Comparison of ENCODE assay signal across 27 cellular contexts in genomic region chr20:15061061-15061430, GRCh38.
"Had no signal": no experiment of that assay in that cellular context is flagged by ENCODE, and none has a peak within 500 bp of the region (broad histone marks: within the 10 kb centered on the region; RNA-seq: fewer than 3 reads in every experiment).

No MANE protein-coding gene starts in this region.

- H3K9me3 Mint-ChIP-seq: stimulated activated naive B cell treated with anti-CD40 and anti-IgM and Interleukin-4, amounts not matched to agents 10 μg/mL and 1 μg/mL and 100 μg/mL, for 72 hours had no signal

- H3K27ac ChIP-seq: cardiac muscle cell, coronary artery, dorsolateral prefrontal cortex, heart right ventricle, left lung, lower lobe of right lung, neutrophil, sigmoid colon, stomach, tibial artery had no signal

- H3K4me3 ChIP-seq: cardiac muscle cell, coronary artery, dorsolateral prefrontal cortex, heart right ventricle, left lung, lower lobe of right lung, mucosa of descending colon, sigmoid colon, stomach, tibial artery had no signal

- DNase-seq: activated CD4-positive, alpha-beta T cell treated with anti-CD3 and anti-CD28 coated beads for 4 hours; activated CD4-positive, alpha-beta T cell treated with anti-CD3 and anti-CD28 coated beads, Interleukin-2, amount 50 U/mL, for 48 hours; activated CD4-positive, CD25-positive, alpha-beta regulatory T cell; activated CD8-positive, alpha-beta memory T cell treated with anti-CD3 and anti-CD28 coated beads for 24 hours; activated effector memory CD4-positive, alpha-beta T cell treated with Interleukin-2 at 50 U/mL for 16 hours; activated naive CD4-positive, alpha-beta T cell treated with Interleukin-2 at 50 U/mL for 16 hours; anterior cingulate cortex; dorsolateral prefrontal cortex; effector memory CD4-positive, alpha-beta T cell; foreskin melanocyte; heart right ventricle; left lung; lower lobe of right lung; mesendoderm; mucosa of descending colon; retina; sigmoid colon; stimulated activated CD4-positive, alpha-beta T cell treated with anti-CD3 and anti-CD28 coated beads, Interleukin-15, amount 100 ng/mL, for 24 hours; stimulated activated CD4-positive, alpha-beta T cell treated with anti-CD3 and anti-CD28 coated beads, Interleukin-2, amount 100 ng/mL, for 24 hours; stimulated activated naive B cell treated with anti-CD40 and anti-IgM and Interleukin-4, amounts not matched to agents 10 μg/mL and 1 μg/mL and 100 μg/mL, for 72 hours; stomach; tibial artery had no signal

- H3K27ac Mint-ChIP-seq: activated naive CD8-positive, alpha-beta T cell; natural killer cell treated with Interleukin-12 subunit alpha and Interleukin-12 subunit beta and Interleukin-15 and Interleukin-18, amount 100 ng/mL, for 72 hours; stimulated activated naive B cell treated with anti-CD40 and anti-IgM and Interleukin-4, amounts not matched to agents 10 μg/mL and 1 μg/mL and 100 μg/mL, for 72 hours had no signal

- H3K36me3 Mint-ChIP-seq: activated naive CD8-positive, alpha-beta T cell; natural killer cell treated with Interleukin-12 subunit alpha and Interleukin-12 subunit beta and Interleukin-15 and Interleukin-18, amount 100 ng/mL, for 72 hours; stimulated activated naive B cell treated with anti-CD40 and anti-IgM and Interleukin-4, amounts not matched to agents 10 μg/mL and 1 μg/mL and 100 μg/mL, for 72 hours had no signal

- H3K4me3 Mint-ChIP-seq: activated naive CD8-positive, alpha-beta T cell; natural killer cell treated with Interleukin-12 subunit alpha and Interleukin-12 subunit beta and Interleukin-15 and Interleukin-18, amount 100 ng/mL, for 72 hours; stimulated activated naive B cell treated with anti-CD40 and anti-IgM and Interleukin-4, amounts not matched to agents 10 μg/mL and 1 μg/mL and 100 μg/mL, for 72 hours had no signal

- H3K36me3 ChIP-seq: cardiac muscle cell, heart right ventricle, left lung, lower lobe of right lung, neutrophil, sigmoid colon, stomach, tibial artery had no signal

- H3K9me3 ChIP-seq: heart right ventricle, left lung, lower lobe of right lung, mucosa of descending colon, neutrophil, sigmoid colon, stomach, tibial artery had no signal

- H3K4me1 ChIP-seq: heart right ventricle, left lung, lower lobe of right lung, sigmoid colon, stomach, tibial artery had no signal

- ATAC-seq: heart right ventricle; mucosa of descending colon; natural killer cell treated with Interleukin-12 subunit alpha and Interleukin-12 subunit beta and Interleukin-15 and Interleukin-18, amount 100 ng/mL, for 72 hours had no signal

- H3K27me3 ChIP-seq: cardiac muscle cell, dorsolateral prefrontal cortex, heart right ventricle, left lung, neutrophil, sigmoid colon, stomach, tibial artery had no signal

- H3K27me3 Mint-ChIP-seq: activated naive CD8-positive, alpha-beta T cell; natural killer cell treated with Interleukin-12 subunit alpha and Interleukin-12 subunit beta and Interleukin-15 and Interleukin-18, amount 100 ng/mL, for 72 hours; stimulated activated naive B cell treated with anti-CD40 and anti-IgM and Interleukin-4, amounts not matched to agents 10 μg/mL and 1 μg/mL and 100 μg/mL, for 72 hours had no signal
